ENCODE assay signal across 8 cellular contexts in the genomic region with DNA sequence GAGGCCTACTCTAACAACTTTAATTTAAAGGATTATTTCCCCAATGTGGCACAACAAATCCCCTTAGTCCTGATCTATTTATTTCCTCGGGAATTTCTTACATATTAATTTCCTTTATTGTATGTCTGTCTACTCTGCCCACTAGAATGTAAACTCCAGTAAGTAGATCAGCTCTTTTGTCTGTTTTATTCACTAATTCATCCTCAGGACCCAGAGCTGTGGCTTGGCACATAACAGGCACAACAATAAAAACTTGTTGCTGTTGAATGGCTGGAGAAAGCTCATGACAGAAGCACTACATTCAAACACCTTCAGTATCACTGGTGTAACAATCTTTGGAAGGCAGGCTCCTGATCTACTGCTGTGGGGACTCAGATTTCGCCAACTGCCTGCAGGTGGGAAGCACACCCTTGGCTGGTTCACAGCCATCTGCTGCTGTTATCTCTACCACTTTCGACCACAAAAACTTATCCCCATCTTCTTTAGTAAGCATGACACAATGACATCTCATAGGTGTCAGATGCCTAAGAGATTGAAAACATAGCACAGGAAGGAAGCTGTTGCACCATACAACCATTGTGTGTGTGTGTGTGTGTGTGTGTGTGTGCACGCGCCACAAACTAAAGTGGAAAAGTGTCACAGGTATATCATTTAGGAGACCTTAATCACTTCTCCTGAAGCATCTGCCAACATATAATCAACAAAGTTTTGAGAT. TPM values are rescaled to one million over a fixed set of nuclear protein-coding genes. Genes with fewer than 3 reads are reported as not detected.
DNase-seq lines count a peak whose midpoint lies in the region; ATAC-seq and TF ChIP-seq lines count a peak whose summit lies in the region.

No MANE protein-coding gene starts in this region.

- no peaks in the 10 kb centered on the region for H3K9me3 ChIP-seq in HEK293 (ENCODE audit: control insufficient read depth, insufficient read depth, low read depth, low read length)
- H3K9me3 ChIP-seq in lower lobe of right lung = no peaks in the 10 kb centered on the region

- TF ChIP-seq CTCF in GM12865 (IDR thresholded peaks at IDR 0.05; ENCODE audit: insufficient read depth, low read depth, low read length, missing control alignments) = no peak
- no peak for TF ChIP-seq CTCF in HEK293 (tag by site-specific recombination; IDR thresholded peaks at IDR 0.05)
- no peak for TF ChIP-seq CTCF in lower lobe of right lung (IDR thresholded peaks at IDR 0.05)

- no peak overlapping the region for H3K4me3 ChIP-seq in GM12865 (ENCODE audit: low read depth, low read length)
- H3K4me3 ChIP-seq in HEK293 (ENCODE audit: low read depth, low read length) = no peak overlapping the region
- H3K4me3 ChIP-seq in lower lobe of right lung = no peak overlapping the region

- DNase-seq in GM12865 (ENCODE audit: low read depth) = peak; percentile 75
- peak; percentile 65 for DNase-seq in activated CD4-positive, alpha-beta T cell treated with anti-CD3 and anti-CD28 coated beads for 36 hours
- no peak for DNase-seq in lower lobe of right lung
- DNase-seq in midbrain (lab: John Stamatoyannopoulos, UW) = no peak
- no peak for DNase-seq in kidney tubule cell (ENCODE audit: low spot score)
- no peak for DNase-seq in UCSD-AML1 (lab: John Stamatoyannopoulos, UW; ENCODE audit: unreplicated experiment)

- no peaks in the 10 kb centered on the region for H3K27me3 Mint-ChIP-seq in activated CD4-positive, alpha-beta T cell treated with anti-CD3 and anti-CD28 coated beads for 36 hours

- H3K27ac Mint-ChIP-seq in activated CD4-positive, alpha-beta T cell treated with anti-CD3 and anti-CD28 coated beads for 36 hours = peak overlapping the region; percentile 84

- intact Hi-C loops in activated CD4-positive, alpha-beta T cell treated with anti-CD3 and anti-CD28 coated beads for 36 hours (cut with DNase I, micrococcal nuclease) = no loop called here
- intact Hi-C loops in lower lobe of right lung (cut with DNase I) = no loop called here

- peaks cover 56% of the 10 kb centered on the region for H3K4me1 Mint-ChIP-seq in activated CD4-positive, alpha-beta T cell treated with anti-CD3 and anti-CD28 coated beads for 36 hours

- CTCF ChIA-PET in HEK293 (lab: Yijun Ruan, JAX) = no interaction called here
- CTCF ChIA-PET in activated CD4-positive, alpha-beta T cell treated with anti-CD3 and anti-CD28 coated beads for 36 hours (lab: Charles Lee) = interaction anchor here (0.7 to 1.3 kb wide), 4 partner anchors 10 to 550 kb away, joined by 3 to 4 read pairs (median 3); no protein-coding TSS in a partner anchor

- H3K27me3 ChIP-seq in lower lobe of right lung (ENCODE audit: low read depth) = no peaks in the 10 kb centered on the region

- H3K36me3 ChIP-seq in HEK293 (ENCODE audit: control insufficient read depth in 2 of 2, insufficient read depth in 1 of 2, low read length in 2 of 2) (peaks cover 0 to 3% of the 10 kb centered on the region in 2 experiments; a peak in 1 of 3 replicates), lower lobe of right lung (no peaks in the 10 kb centered on the region)

- H3K4me1 ChIP-seq in HEK293 (ENCODE audit: control insufficient read depth, insufficient read depth, low read length) (no peaks in the 10 kb centered on the region), lower lobe of right lung (peaks cover 9% of the 10 kb centered on the region)

- H3K27ac ChIP-seq in HEK293 (ENCODE audit: extremely low read depth, low read depth, low read length) (no peak overlapping the region), lower lobe of right lung (no peak overlapping the region)

- H3K9me3 Mint-ChIP-seq in activated CD4-positive, alpha-beta T cell treated with anti-CD3 and anti-CD28 coated beads for 36 hours (ENCODE audit: low read depth) = no peaks in the 10 kb centered on the region

- peaks cover 10% of the 10 kb centered on the region for H3K36me3 Mint-ChIP-seq in activated CD4-positive, alpha-beta T cell treated with anti-CD3 and anti-CD28 coated beads for 36 hours (ENCODE audit: low read depth)

- POLR2A ChIA-PET in HEK293 (lab: Yijun Ruan, JAX) = interaction anchor here (1.6 kb wide), 1 partner anchor 13 kb away, joined by 6 read pairs; a partner anchor contains a TSS
- POLR2A ChIA-PET in activated CD4-positive, alpha-beta T cell treated with anti-CD3 and anti-CD28 coated beads for 36 hours (lab: Charles Lee) = interaction anchor here (0.6 to 0.7 kb wide), 2 partner anchors 12 to 124 kb away, joined by 3 to 4 read pairs; a partner anchor contains a TSS

- peak overlapping the region; percentile 9 for H3K4me3 Mint-ChIP-seq in activated CD4-positive, alpha-beta T cell treated with anti-CD3 and anti-CD28 coated beads for 36 hours

- ATAC-seq in activated CD4-positive, alpha-beta T cell treated with anti-CD3 and anti-CD28 coated beads for 36 hours = peak; percentile 98
- ATAC-seq in lower lobe of right lung (peak; percentile 44 to 65), HG02970 (IDR thresholded peaks at IDR 0.05; ENCODE audit: low FRiP score, unreplicated experiment) (no peak)

TF ChIP-seq in HEK293, 187 proteins besides CTCF, POLR2A, EP300 and RAD21:
- TF ChIP-seq, protein P1, sequence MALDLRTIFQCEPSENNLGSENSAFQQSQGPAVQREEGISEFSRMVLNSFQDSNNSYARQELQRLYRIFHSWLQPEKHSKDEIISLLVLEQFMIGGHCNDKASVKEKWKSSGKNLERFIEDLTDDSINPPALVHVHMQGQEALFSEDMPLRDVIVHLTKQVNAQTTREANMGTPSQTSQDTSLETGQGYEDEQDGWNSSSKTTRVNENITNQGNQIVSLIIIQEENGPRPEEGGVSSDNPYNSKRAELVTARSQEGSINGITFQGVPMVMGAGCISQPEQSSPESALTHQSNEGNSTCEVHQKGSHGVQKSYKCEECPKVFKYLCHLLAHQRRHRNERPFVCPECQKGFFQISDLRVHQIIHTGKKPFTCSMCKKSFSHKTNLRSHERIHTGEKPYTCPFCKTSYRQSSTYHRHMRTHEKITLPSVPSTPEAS (tag by site-specific recombination; IDR thresholded peaks at IDR 0.05) = 0 out of 2 replicates have a peak, but pooled peaks have one; percentile 26
- TF ChIP-seq PRDM1 (tag by site-specific recombination; IDR thresholded peaks at IDR 0.05) (no peak), SCRT2 (tag by site-specific recombination; IDR thresholded peaks at IDR 0.05) (peak; percentile 80), ZNF366 (tag by site-specific recombination; conservative IDR thresholded peaks at IDR 0.05) (no peak)

RNA-seq across cellular contexts. Expression of a gene that starts 11.9 kb away (rescaled TPM):
- 10 to 100 TPM; 25.5 to 31.2 TPM for total RNA-seq in activated CD4-positive, alpha-beta T cell treated with anti-CD3 and anti-CD28 coated beads for 36 hours
- 27.9 TPM for total RNA-seq in lower lobe of right lung

RNA-seq across cellular contexts. Expression of a gene that starts 12.7 kb away (rescaled TPM):
- total RNA-seq in activated CD4-positive, alpha-beta T cell treated with anti-CD3 and anti-CD28 coated beads for 36 hours = 10 to 100 TPM; 34.1 to 34.4 TPM
- 23.2 TPM for total RNA-seq in lower lobe of right lung

RNA-seq across cellular contexts. Expression of a gene that starts 27.9 kb away (rescaled TPM):
- total RNA-seq in activated CD4-positive, alpha-beta T cell treated with anti-CD3 and anti-CD28 coated beads for 36 hours = 10 to 100 TPM; 21.9 to 22.2 TPM
- 36.4 TPM for total RNA-seq in lower lobe of right lung

RNA-seq across cellular contexts. Expression of a gene that starts 59.4 kb away (rescaled TPM):
- total RNA-seq in activated CD4-positive, alpha-beta T cell treated with anti-CD3 and anti-CD28 coated beads for 36 hours = 100 to 1,000 TPM in 1 of 2 experiments, 10 to 100 TPM in 1; 78.4 to 109 TPM
- 36.7 TPM for total RNA-seq in lower lobe of right lung

Comparison
In these comparisons a context has a peak if more than half of its experiments do, and no peak if none do; other contexts are left out.
1. DNase-seq: peak in GM12865 (single experiment) and activated CD4-positive, alpha-beta T cell treated with anti-CD3 and anti-CD28 coated beads for 36 hours (single experiment); none in lower lobe of right lung (single experiment), midbrain (single experiment), kidney tubule cell (single experiment) and UCSD-AML1 (single experiment).